ENCODE assay signal across 6 cellular contexts in genomic region chr16:15132719-15133428, GRCh38. TPM values are rescaled to one million over a fixed set of nuclear protein-coding genes. Genes with fewer than 3 reads are reported as not detected.
DNase-seq lines count a peak whose midpoint lies in the region; FAIRE-seq and TF ChIP-seq lines count a peak whose summit lies in the region.
"Not testable (repeated sequence)": the region's sequence is repeated elsewhere in the genome, so short reads cannot be mapped to it uniquely, and the experiment has no call there.

No MANE protein-coding gene starts in this region.

- not testable (repeated sequence) for H3K27ac ChIP-seq in endodermal cell (ENCODE audit: low read depth, low read length); kidney (ENCODE audit: low read depth in 2 of 2, low read length in 2 of 2); tibial artery

- DNase-seq in activated CD4-positive, alpha-beta T cell treated with anti-CD3 and anti-CD28 coated beads, Interleukin-2, amount 10 ng/mL, durations not matched to agents 24 days and 14 days: peak; percentile 43
- DNase-seq in endodermal cell: peak; percentile 20
- peak; percentile 41 for DNase-seq in kidney
- peak; percentile 53 for DNase-seq in mesenteric fat pad (ENCODE audit: low spot score)
- peak; percentile 37 for DNase-seq in posterior vena cava (ENCODE audit: low spot score)
- peak; percentile 12 to 55 for DNase-seq in tibial artery

- not testable (repeated sequence) for H3K9me3 Mint-ChIP-seq in activated CD4-positive, alpha-beta T cell treated with anti-CD3 and anti-CD28 coated beads, Interleukin-2, amount 10 ng/mL, durations not matched to agents 24 days and 14 days; endodermal cell

- not testable (repeated sequence) for H3K9ac ChIP-seq in endodermal cell (ENCODE audit: extremely low read depth, low read length, poor library complexity, severe bottlenecking); kidney (ENCODE audit: low read length in 2 of 2)

- H3K27me3 ChIP-seq in endodermal cell (ENCODE audit: control insufficient read depth, insufficient read depth, low read length, poor library complexity, severe bottlenecking); tibial artery: not testable (repeated sequence)

- H3K4me3 ChIP-seq in endodermal cell (ENCODE audit: low read length); kidney (ENCODE audit: low read length in 2 of 2); tibial artery: not testable (repeated sequence)

- FAIRE-seq in kidney (lab: Jason Lieb, UNC): not testable (repeated sequence)

- H3K4me3 Mint-ChIP-seq in activated CD4-positive, alpha-beta T cell treated with anti-CD3 and anti-CD28 coated beads, Interleukin-2, amount 10 ng/mL, durations not matched to agents 24 days and 14 days; endodermal cell: not testable (repeated sequence)

- H3K4me1 Mint-ChIP-seq in activated CD4-positive, alpha-beta T cell treated with anti-CD3 and anti-CD28 coated beads, Interleukin-2, amount 10 ng/mL, durations not matched to agents 24 days and 14 days; endodermal cell: not testable (repeated sequence)

- intact Hi-C loops in activated CD4-positive, alpha-beta T cell treated with anti-CD3 and anti-CD28 coated beads, Interleukin-2, amount 10 ng/mL, durations not matched to agents 24 days and 14 days (cut with micrococcal nuclease); kidney (cut with DNase I); posterior vena cava (cut with DNase I); tibial artery (cut with DNase I; ENCODE audit: low total_unique reads): not testable (repeated sequence)

- H3K36me3 Mint-ChIP-seq in activated CD4-positive, alpha-beta T cell treated with anti-CD3 and anti-CD28 coated beads, Interleukin-2, amount 10 ng/mL, durations not matched to agents 24 days and 14 days (ENCODE audit: low read depth); endodermal cell (ENCODE audit: low read depth): not testable (repeated sequence)

- H3K4me1 ChIP-seq in endodermal cell (ENCODE audit: control insufficient read depth, insufficient read depth, low read length); kidney (ENCODE audit: control insufficient read depth in 1 of 2, insufficient read depth in 1 of 2, low read depth in 1 of 2, low read length in 2 of 2); tibial artery: not testable (repeated sequence)

- not testable (repeated sequence) for H3K27me3 Mint-ChIP-seq in activated CD4-positive, alpha-beta T cell treated with anti-CD3 and anti-CD28 coated beads, Interleukin-2, amount 10 ng/mL, durations not matched to agents 24 days and 14 days; endodermal cell (ENCODE audit: insufficient read depth)

- not testable (repeated sequence) for TF ChIP-seq CTCF in endodermal cell (conservative IDR thresholded peaks at IDR 0.05); kidney (IDR thresholded peaks at IDR 0.05; ENCODE audit: borderline replicate concordance, extremely low read depth, insufficient read depth); tibial artery (IDR thresholded peaks at IDR 0.05)

- not testable (repeated sequence) for H3K27ac Mint-ChIP-seq in activated CD4-positive, alpha-beta T cell treated with anti-CD3 and anti-CD28 coated beads, Interleukin-2, amount 10 ng/mL, durations not matched to agents 24 days and 14 days; endodermal cell

- 91 to 95% methylated on average over 3 to 17 of the region's 41 CpGs for WGBS in endodermal cell (ENCODE audit: insufficient coverage in 1 of 2, insufficient read length in 1 of 2), 2 experiments

- not testable (repeated sequence) for H3K36me3 ChIP-seq in endodermal cell (ENCODE audit: control insufficient read depth, insufficient read depth, low read length); kidney (ENCODE audit: control insufficient read depth in 1 of 2, insufficient read depth in 2 of 2, low read length in 2 of 2)
- peaks cover 5 to 63% (median 37%) of the 10 kb centered on the region in 3 donors for H3K36me3 ChIP-seq in tibial artery

- not testable (repeated sequence) for H3K9me3 ChIP-seq in endodermal cell (ENCODE audit: control insufficient read depth, low read length); kidney (ENCODE audit: control insufficient read depth in 1 of 2, low read length in 2 of 2); tibial artery

RNA-seq across cellular contexts. Expression of gene RRN3, which starts 38.8 kb away (rescaled TPM):
- 34.1 and 38.4 TPM in 2 replicates for total RNA-seq in activated CD4-positive, alpha-beta T cell treated with anti-CD3 and anti-CD28 coated beads, Interleukin-2, amount 10 ng/mL, durations not matched to agents 24 days and 14 days
- 10 to 100 TPM; 28.6 to 30.6 TPM for total RNA-seq in endodermal cell
- 27.4 TPM for polyA plus RNA-seq in endodermal cell (2013, experiment 1 of 2)
- polyA plus RNA-seq in endodermal cell (2013, experiment 2 of 2): 25.0 TPM
- 24.7 TPM for total RNA-seq in kidney
- polyA plus RNA-seq in kidney (ENCODE audit: insufficient read depth, low read depth, low replicate concordance): 12.3 TPM
- 44.9 TPM for total RNA-seq in mesenteric fat pad
- total RNA-seq in posterior vena cava: 10 to 100 TPM; 21.5 to 24.3 TPM
